ENCODE assay signal across 10 cellular contexts in the genomic region with DNA sequence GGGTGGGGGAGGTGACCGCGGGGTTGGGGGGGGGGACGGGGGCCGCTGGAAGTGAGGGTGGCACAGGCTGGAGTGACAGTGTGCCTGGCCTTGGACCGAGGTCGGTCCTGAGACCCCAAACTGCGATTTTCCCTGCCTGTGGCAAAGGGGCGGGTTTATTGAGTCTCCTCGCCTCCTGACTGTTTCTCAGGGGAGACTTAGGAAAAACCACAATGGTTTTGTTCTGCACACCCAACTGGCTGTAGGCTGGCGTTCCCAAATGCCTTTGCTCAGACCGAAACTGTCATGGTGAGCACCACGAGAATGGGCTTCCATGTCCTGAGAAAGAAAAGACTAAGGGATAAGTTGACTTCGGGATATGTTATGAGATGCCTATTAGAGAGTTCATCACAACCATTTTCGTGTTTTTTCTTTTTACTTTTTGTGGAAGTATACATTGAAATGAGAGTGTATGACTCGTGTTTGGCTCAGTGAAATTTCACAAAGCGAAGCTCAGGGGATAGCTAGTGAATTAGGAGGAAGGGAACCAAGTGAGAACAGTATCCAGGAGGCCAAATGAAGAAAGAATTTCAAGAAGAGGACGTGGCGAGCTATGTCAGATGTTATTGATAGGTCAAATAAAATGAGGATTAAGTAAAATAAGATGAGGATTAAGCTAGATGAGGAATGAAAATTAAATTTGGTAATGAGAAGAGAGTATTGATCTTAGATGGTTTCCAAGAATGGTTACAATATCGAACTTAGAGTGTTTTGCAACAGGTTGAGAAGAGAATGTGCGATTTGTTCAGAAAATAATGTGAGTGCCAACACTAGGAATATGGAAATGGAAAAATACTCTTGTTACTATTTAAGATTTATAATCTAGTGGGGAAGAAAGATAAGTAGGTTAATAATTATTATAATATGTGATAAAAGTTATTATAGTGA. TPM values are rescaled to one million over a fixed set of nuclear protein-coding genes. Genes with fewer than 3 reads are reported as not detected.
DNase-seq lines count a peak whose midpoint lies in the region; ATAC-seq, FAIRE-seq and TF ChIP-seq lines count a peak whose summit lies in the region.
"Had no signal": no experiment of that assay in that cellular context is flagged by ENCODE, and none has a peak within 500 bp of the region (broad histone marks: within the 10 kb centered on the region; RNA-seq: fewer than 3 reads in every experiment).

No MANE protein-coding gene starts in this region.

- peaks cover 41% of the 10 kb centered on the region for H3K4me1 ChIP-seq in HUES64 (ENCODE audit: insufficient read depth, low read length)
- H3K4me1 ChIP-seq in GM12878 (ENCODE audit: control insufficient read depth, insufficient read depth, low read length) = no peaks in the 10 kb centered on the region
- H3K4me1 ChIP-seq in subcutaneous abdominal adipose tissue (ENCODE audit: control insufficient read depth in 5 of 5, insufficient read depth in 5 of 5, low read length in 5 of 5) = peaks cover 0 to 21% (median 15%) of the 10 kb centered on the region in 5 donors

- H3K27me3 ChIP-seq in HUES64 (ENCODE audit: insufficient read depth, low read length) = no peaks in the 10 kb centered on the region
- H3K27me3 ChIP-seq in GM12878 (replicated peaks in 1 of 2; ENCODE audit: control insufficient read depth in 2 of 2, insufficient read depth in 2 of 2, low read length in 1 of 2) = peaks cover 0 to 4% of the 10 kb centered on the region in 2 experiments; a peak in 1 of 4 replicates
- H3K27me3 ChIP-seq in subcutaneous abdominal adipose tissue (ENCODE audit: control insufficient read depth in 5 of 5, insufficient read depth in 4 of 5, low read length in 5 of 5) = no peaks in the 10 kb centered on the region

- peaks cover 19% of the 10 kb centered on the region for H3K79me2 ChIP-seq in GM12878 (ENCODE audit: control insufficient read depth, insufficient read depth, low read length)

- no peak for TF ChIP-seq POLR2A in GM12878 (IDR thresholded peaks at IDR 0.05; ENCODE audit: low read depth, low read length)

- intact Hi-C loops in GM12878 (cut with micrococcal nuclease; ENCODE audit: unreplicated experiment) = no loop called here

- no peak overlapping the region for H3K27ac ChIP-seq in HUES64 (ENCODE audit: low read depth, low read length)
- no peak overlapping the region; the same call in 1 of the 2 replicates for H3K27ac ChIP-seq in GM12878 (ENCODE audit: control insufficient read depth, insufficient read depth)
- H3K27ac ChIP-seq in subcutaneous abdominal adipose tissue (ENCODE audit: low read depth, low read length) = peak overlapping the region; percentile 74

- in situ Hi-C loops in GM12878 (cut with MboI) = no loop called here

- RAD21 ChIA-PET in GM12878 (lab: Charles Lee; ENCODE audit: unreplicated experiment) = interaction anchor here (1.4 kb wide), 1 partner anchor 30 kb away, joined by 3 read pairs; no protein-coding TSS in a partner anchor

- no peak for TF ChIP-seq EP300 in GM12878 (IDR thresholded peaks at IDR 0.05; ENCODE audit: borderline replicate concordance in 1 of 2, control insufficient read depth in 1 of 2, low read depth in 2 of 2, low read length in 2 of 2)

- H3K36me3 ChIP-seq in HUES64 (ENCODE audit: insufficient read depth, low read length) = no peaks in the 10 kb centered on the region
- H3K36me3 ChIP-seq in GM12878 (ENCODE audit: control insufficient read depth in 2 of 2, insufficient read depth in 2 of 2, low read length in 1 of 2) = no peaks in the 10 kb centered on the region
- no peaks in the 10 kb centered on the region for H3K36me3 ChIP-seq in subcutaneous abdominal adipose tissue (ENCODE audit: control insufficient read depth in 5 of 5, insufficient read depth in 5 of 5, low read length in 5 of 5)

- POLR2A ChIA-PET in GM12878 (lab: Charles Lee) = interaction anchor here (0.6 kb wide), 1 partner anchor 392 kb away, joined by 3 read pairs; no protein-coding TSS in a partner anchor

- peak; percentile 11 for ATAC-seq in GM12878
- ATAC-seq in GM21825 (IDR thresholded peaks at IDR 0.05; ENCODE audit: unreplicated experiment) = no peak
- ATAC-seq in HG02870 (IDR thresholded peaks at IDR 0.05; ENCODE audit: unreplicated experiment) = no peak

- CTCF ChIA-PET in GM12878 (lab: Yijun Ruan, JAX) = interaction anchor here (0.9 to 2.4 kb wide), 4 partner anchors 12 to 210 kb away, joined by 3 to 15 read pairs (median 6); no protein-coding TSS in a partner anchor

- no peak for FAIRE-seq in GM12878 (lab: Jason Lieb, UNC)

- TSS peak; percentile 57 for BruUV-seq in GM12878 (replicated peaks; lab: Mats Ljungman, UMichigan)

- no peak for TF ChIP-seq CTCF in GM12878 (IDR thresholded peaks at IDR 0.05 in 2 of 3, conservative IDR thresholded peaks at IDR 0.05 in 1 of 3; ENCODE audit: control insufficient read depth in 2 of 3, extremely low read depth in 1 of 3, insufficient read depth in 1 of 3, low read depth in 3 of 3, low read length in 3 of 3)

- 15% methylated on average over 19 of the region's 20 CpGs for WGBS in HUES64
- 40% methylated on average over 13 of the region's 20 CpGs for WGBS in GM12878 (ENCODE audit: insufficient coverage, insufficient replicate concordance, low lambda C conversion rate, missing lambda C conversion rate)

- H3K9ac ChIP-seq in HUES64 (ENCODE audit: low read depth, low read length) = peak overlapping the region; percentile 64
- H3K9ac ChIP-seq in GM12878 (ENCODE audit: control insufficient read depth, insufficient read depth, low read length) = peak overlapping the region; percentile 59
- peak overlapping the region in 4 of 5 donors; percentile 35 to 79 (median 56) for H3K9ac ChIP-seq in subcutaneous abdominal adipose tissue (ENCODE audit: low read length in 5 of 5)

- DNase-seq in DMS53 (lab: John Stamatoyannopoulos, UW) (peak; percentile 50), DMS53 treated with DMSO at 0.1 percent for 48 hours (lab: John Stamatoyannopoulos, UW; ENCODE audit: unreplicated experiment) (no peak), GM12878 (ENCODE audit: low read depth, low spot score) (no peak), inferior parietal cortex (ENCODE audit: extremely low spot score) (peak; percentile 57)

- SMC1A ChIA-PET in GM12878 (lab: Charles Lee; ENCODE audit: uncharacterized antibody, unreplicated experiment) = interaction anchor here (1.1 to 1.4 kb wide), 2 partner anchors 12 to 21 kb away, joined by 3 to 4 read pairs; no protein-coding TSS in a partner anchor

- H4K20me1 ChIP-seq in GM12878 (ENCODE audit: control insufficient read depth, insufficient read depth) = no peaks in the 10 kb centered on the region

- H3K9me3 ChIP-seq in HUES64 (ENCODE audit: insufficient read depth, low read depth, low read length) = no peaks in the 10 kb centered on the region
- peaks cover 3% of the 10 kb centered on the region; the same call in 1 of the 3 replicates for H3K9me3 ChIP-seq in GM12878 (replicated peaks; ENCODE audit: control insufficient read depth, insufficient read depth, low read length)
- H3K9me3 ChIP-seq in subcutaneous abdominal adipose tissue (ENCODE audit: control insufficient read depth in 5 of 5, low read length in 5 of 5) = peaks cover 0 to 9% (median 0%) of the 10 kb centered on the region in 5 donors

- peak overlapping the region; percentile 45 for H2AFZ ChIP-seq in GM12878 (ENCODE audit: control insufficient read depth, low read depth, low read length)

- no peak for TF ChIP-seq RAD21 in GM12878 (IDR thresholded peaks at IDR 0.05; ENCODE audit: insufficient read depth, low read depth, low read length)

- H3K4me2 ChIP-seq in GM12878 (ENCODE audit: control insufficient read depth, insufficient read depth) = peak overlapping the region; percentile 93

- peak overlapping the region; percentile 85 for H3K4me3 ChIP-seq in HUES64 (ENCODE audit: low read length)
- H3K4me3 ChIP-seq in GM12878 = peak overlapping the region; percentile 68
- H3K4me3 ChIP-seq in subcutaneous abdominal adipose tissue (ENCODE audit: low read depth in 1 of 5, low read length in 5 of 5) = peak overlapping the region; percentile 66 to 86 (median 75)

RNA-seq across cellular contexts. Expression of gene NET1, which starts 0.9 kb away (rescaled TPM):
- 41.6 TPM for polyA plus RNA-seq in HUES64 (2013, experiment 1 of 2)
- polyA plus RNA-seq in HUES64 (2013, experiment 2 of 2) = 45.3 TPM
- total RNA-seq in GM12878 (2013; cell fraction: nucleolus; rRNA removed) = 5.6 and 6.1 TPM in 2 replicates
- total RNA-seq in GM12878 (2014; rRNA removed) (17.8 and 22.2 TPM in 2 replicates), GM12878 (2014; rRNA removed; fragmentation: Illumina TruSeq; extraction: Trizol) (16.0 and 18.3 TPM in 2 replicates), GM12878 (2021) (17.3 and 18.4 TPM in 2 replicates)
- polyA plus RNA-seq in GM12878 (2011; ENCODE audit: low read depth) = 8.2 TPM
- polyA plus RNA-seq in GM12878 (2011; rRNA removed) (18.5 and 22.2 TPM in 2 replicates), GM12878 (2014; fragmentation: Illumina TruSeq; extraction: Trizol) (21.2 and 23.9 TPM in 2 replicates), GM12878 (2014; fragmentation: Nextera tagmentation; extraction: Ambion mirVana) (1 to 10 TPM; 6.5 to 8.9 TPM), GM12878 (2014; rRNA removed) (14.1 TPM in 2 replicates), GM12878 (2016; fragmentation: Nextera tagmentation; extraction: Ambion mirVana) (10 to 100 TPM; 21.9 to 22.7 TPM)
- polyA plus RNA-seq in GM12878 (2011; cell fraction: cytosol; rRNA removed) = 14.3 and 14.4 TPM in 2 replicates
- 10.2 and 10.4 TPM in 2 replicates for polyA plus RNA-seq in GM12878 (2011; cell fraction: nucleus; rRNA removed)
- 9.8 and 10.4 TPM in 2 replicates for polyA plus RNA-seq in GM12878 (2012)
- polyA minus RNA-seq in GM12878 (2011; rRNA and poly(A)+ RNA removed) = 23.5 and 24.7 TPM in 2 replicates
- polyA minus RNA-seq in GM12878 (2011; cell fraction: cytosol; rRNA and poly(A)+ RNA removed) = 11.5 and 19.4 TPM in 2 replicates
- 7.7 and 13.4 TPM in 2 replicates for polyA minus RNA-seq in GM12878 (2011; cell fraction: nucleus; rRNA and poly(A)+ RNA removed)

RNA-seq across cellular contexts. Expression of gene TUBAL3, which starts 8.6 kb away (rescaled TPM):
- not detected for polyA plus RNA-seq in HUES64 (2013, experiment 1 of 2)
- polyA plus RNA-seq in HUES64 (2013, experiment 2 of 2) = not detected
- total RNA-seq in GM12878 (2013; cell fraction: nucleolus; rRNA removed) = not detected in 2 replicates
- total RNA-seq in GM12878 (2014; rRNA removed) = not detected in 2 replicates
- total RNA-seq in GM12878 (2014; rRNA removed; fragmentation: Illumina TruSeq; extraction: Trizol) = not detected in 2 replicates
- total RNA-seq in GM12878 (2021) = not detected in 2 replicates
- not detected for polyA plus RNA-seq in GM12878 (2011; ENCODE audit: low read depth)
- 0.03 TPM in 1 of 2 replicates, not detected in the other for polyA plus RNA-seq in GM12878 (2011; rRNA removed)
- 0.05 TPM in 1 of 2 replicates, not detected in the other for polyA plus RNA-seq in GM12878 (2011; cell fraction: cytosol; rRNA removed)
- not detected in 2 replicates for polyA plus RNA-seq in GM12878 (2011; cell fraction: nucleus; rRNA removed)
- polyA plus RNA-seq in GM12878 (2012) = 0.11 TPM in 1 of 2 replicates, not detected in the other
- 0.06 TPM in 1 of 2 replicates, not detected in the other for polyA plus RNA-seq in GM12878 (2014; fragmentation: Illumina TruSeq; extraction: Trizol)
- not detected for polyA plus RNA-seq in GM12878 (2014; fragmentation: Nextera tagmentation; extraction: Ambion mirVana)
- polyA plus RNA-seq in GM12878 (2014; rRNA removed) = not detected in 2 replicates
- not detected for polyA plus RNA-seq in GM12878 (2016; fragmentation: Nextera tagmentation; extraction: Ambion mirVana)
- not detected in 2 replicates for polyA minus RNA-seq in GM12878 (2011; rRNA and poly(A)+ RNA removed)
- polyA minus RNA-seq in GM12878 (2011; cell fraction: cytosol; rRNA and poly(A)+ RNA removed) = not detected in 2 replicates
- polyA minus RNA-seq in GM12878 (2011; cell fraction: nucleus; rRNA and poly(A)+ RNA removed) = not detected in 2 replicates
- total RNA-seq: activated T-cell treated with anti-CD3 and anti-CD28 coated beads, Interleukin-2, amount 50 U/mL, for 4 hours; temporal lobe had no signal

RNA-seq across cellular contexts. Expression of gene UCN3, which starts 48.5 kb away (rescaled TPM):
- not detected for polyA plus RNA-seq in HUES64 (2013, experiment 1 of 2)
- not detected for polyA plus RNA-seq in HUES64 (2013, experiment 2 of 2)
- not detected in 2 replicates for total RNA-seq in GM12878 (2013; cell fraction: nucleolus; rRNA removed)
- total RNA-seq in GM12878 (2014; rRNA removed) = not detected in 2 replicates
- not detected in 2 replicates for total RNA-seq in GM12878 (2014; rRNA removed; fragmentation: Illumina TruSeq; extraction: Trizol)
- not detected in 2 replicates for total RNA-seq in GM12878 (2021)
- not detected for polyA plus RNA-seq in GM12878 (2011; ENCODE audit: low read depth)
- polyA plus RNA-seq in GM12878 (2011; rRNA removed) = not detected in 2 replicates
- polyA plus RNA-seq in GM12878 (2011; cell fraction: cytosol; rRNA removed) = not detected in 2 replicates
- not detected in 2 replicates for polyA plus RNA-seq in GM12878 (2011; cell fraction: nucleus; rRNA removed)
- polyA plus RNA-seq in GM12878 (2012) = not detected in 2 replicates
- polyA plus RNA-seq in GM12878 (2014; fragmentation: Illumina TruSeq; extraction: Trizol) = not detected in 2 replicates
- polyA plus RNA-seq in GM12878 (2014; fragmentation: Nextera tagmentation; extraction: Ambion mirVana) = not detected
- not detected in 2 replicates for polyA plus RNA-seq in GM12878 (2014; rRNA removed)
- not detected for polyA plus RNA-seq in GM12878 (2016; fragmentation: Nextera tagmentation; extraction: Ambion mirVana)
- polyA minus RNA-seq in GM12878 (2011; rRNA and poly(A)+ RNA removed) = not detected in 2 replicates
- polyA minus RNA-seq in GM12878 (2011; cell fraction: cytosol; rRNA and poly(A)+ RNA removed) = not detected in 2 replicates
- not detected in 2 replicates for polyA minus RNA-seq in GM12878 (2011; cell fraction: nucleus; rRNA and poly(A)+ RNA removed)
- total RNA-seq: activated T-cell treated with anti-CD3 and anti-CD28 coated beads, Interleukin-2, amount 50 U/mL, for 4 hours; temporal lobe had no signal

Comparison
In these comparisons a context has a peak if more than half of its experiments do, and no peak if none do; other contexts are left out.
1. DNase-seq: peak in DMS53 (single experiment) and inferior parietal cortex (single experiment); none in DMS53 treated with DMSO at 0.1 percent for 48 hours (single experiment) and GM12878 (single experiment).
2. Peak in every context shown above with its lines, with median percentiles within 50 percentile points of each other: H3K4me3 ChIP-seq and H3K9ac ChIP-seq.